ENCODE assay signal across 11 cellular contexts in the genomic region with DNA sequence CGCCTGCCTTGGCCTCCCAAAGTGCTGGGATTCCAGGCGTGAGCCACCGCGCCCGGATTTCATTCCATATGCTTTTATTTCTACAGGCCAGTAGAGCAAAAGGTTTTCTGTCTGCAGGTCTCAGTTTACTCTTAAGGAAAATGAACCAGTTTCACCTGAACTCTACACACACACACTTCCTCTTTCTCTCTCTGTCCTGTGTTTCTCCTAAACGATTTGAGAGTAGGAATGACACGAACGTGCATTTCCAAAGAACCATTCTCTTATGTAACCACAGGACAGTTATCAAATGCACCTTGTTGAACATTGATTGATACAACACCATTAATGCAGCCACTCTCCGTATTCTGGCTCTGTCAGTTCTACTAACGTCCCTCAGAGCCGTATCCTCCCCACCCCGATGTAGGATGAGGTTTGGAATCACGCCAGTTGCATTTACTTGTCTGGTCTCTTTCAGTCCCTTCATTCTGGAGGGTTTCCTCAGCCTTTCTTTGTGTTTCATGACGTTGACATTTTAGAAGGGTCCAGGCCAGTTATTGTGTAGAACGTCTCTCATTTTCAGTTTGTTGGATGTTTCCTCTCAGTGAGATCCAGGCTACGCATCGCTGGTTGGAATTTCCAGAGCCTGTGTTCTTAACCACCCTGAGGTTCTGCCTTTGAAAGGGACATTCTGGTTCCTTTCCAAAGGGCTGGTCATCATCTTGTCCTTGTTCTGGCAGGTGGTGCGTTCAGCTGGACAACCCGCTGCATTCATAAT. TPM values are rescaled to one million over a fixed set of nuclear protein-coding genes. Genes with fewer than 3 reads are reported as not detected.
A peak's percentile ranks its signal among the peaks of the same experiment; 100 is the strongest.
DNase-seq lines count a peak whose midpoint lies in the region; ATAC-seq, FAIRE-seq and TF ChIP-seq lines count a peak whose summit lies in the region.
"Had no signal": no experiment of that assay in that cellular context is flagged by ENCODE, and none has a peak within 500 bp of the region (broad histone marks: within the 10 kb centered on the region; RNA-seq: fewer than 3 reads in every experiment).

No MANE protein-coding gene starts in this region.

- FAIRE-seq in K562 (lab: Jason Lieb, UNC), result no peak

- WGBS in K562 (ENCODE audit: insufficient coverage, low coverage, missing lambda C conversion rate), result 56% methylated on average over 19 of the region's 19 CpGs

- DNase-seq in K562 (ENCODE audit: extremely low read depth in 1 of 4, low spot score in 3 of 4) (peak in 1 of 4 experiments; percentile 21), EL (no peak), NCI-H526 (lab: John Stamatoyannopoulos, UW) (no peak)
- DNase-seq: activated naive CD4-positive, alpha-beta T cell treated with anti-CD3 and anti-CD28 coated beads, Interleukin-2, amount 50 U/mL, for 16 hours; Karpas-422 had no signal

- H4K20me1 ChIP-seq in K562 (replicated peaks; ENCODE audit: control insufficient read depth, insufficient read depth, low read length), result peaks cover 6% of the 10 kb centered on the region; the same call in 1 of the 2 replicates

- no peak for TF ChIP-seq EP300 in Ishikawa (IDR thresholded peaks at IDR 0.05; ENCODE audit: borderline replicate concordance)
- no peak for TF ChIP-seq EP300 in K562 (IDR thresholded peaks at IDR 0.05; ENCODE audit: low read length)

- no peaks in the 10 kb centered on the region for H3K27me3 ChIP-seq in K562 (ENCODE audit: control insufficient read depth in 2 of 2, insufficient read depth in 2 of 2, low read length in 2 of 2)
- H3K27me3 ChIP-seq in muscle layer of colon (ENCODE audit: control insufficient read depth in 1 of 2, insufficient read depth in 2 of 2, low read length in 2 of 2), result no peaks in the 10 kb centered on the region

- H3K4me2 ChIP-seq in K562 (ENCODE audit: insufficient read depth, low read length), result no peak overlapping the region; the same call in 1 of the 2 replicates

- H3K9me3 ChIP-seq in K562 (replicated peaks; ENCODE audit: control insufficient read depth, insufficient read depth, low read depth, low read length) (no peaks in the 10 kb centered on the region; the same call in 1 of the 2 replicates), muscle layer of colon (ENCODE audit: low read length) (no peaks in the 10 kb centered on the region)

- H2AFZ ChIP-seq in K562 (ENCODE audit: low read depth, low read length), result no peak overlapping the region

- TF ChIP-seq RAD21 in Ishikawa (IDR thresholded peaks at IDR 0.05; ENCODE audit: low read depth), result no peak
- TF ChIP-seq RAD21 in K562 (CRISPR knock-in tag; conservative IDR thresholded peaks at IDR 0.05 in 1 of 2, IDR thresholded peaks at IDR 0.05 in 1 of 2), result no peak

- in situ Hi-C loops in K562 (cut with MboI), result no loop called here

- H3K27ac ChIP-seq in C4-2B, result peak overlapping the region; percentile 97
- no peak overlapping the region for H3K27ac ChIP-seq in K562 (ENCODE audit: extremely low read depth, low read depth, low read length)
- H3K27ac ChIP-seq in muscle layer of colon (ENCODE audit: low read depth, low read length), result peak overlapping the region; percentile 59

- no peak overlapping the region for H3K4me3 ChIP-seq in K562
- H3K4me3 ChIP-seq in muscle layer of colon (ENCODE audit: low read depth in 1 of 2, low read length in 2 of 2), result peak overlapping the region in 1 of 2 donors; percentile 14

- no peak overlapping the region for H3K9ac ChIP-seq in K562 (ENCODE audit: insufficient read depth in 1 of 2, low read depth in 2 of 2, low read length in 2 of 2)
- no peak overlapping the region for H3K9ac ChIP-seq in muscle layer of colon (ENCODE audit: low read length)

- ATAC-seq in K562, result no peak
- no peak for ATAC-seq in GM21390 (IDR thresholded peaks at IDR 0.05; ENCODE audit: unreplicated experiment)
- no peak for ATAC-seq in GM21737 (IDR thresholded peaks at IDR 0.05; ENCODE audit: unreplicated experiment)
- ATAC-seq: sciatic nerve had no signal

- intact Hi-C loops in K562 (cut with micrococcal nuclease), result no loop called here

- peaks cover 25% of the 10 kb centered on the region for H3K79me2 ChIP-seq in K562 (ENCODE audit: control insufficient read depth, insufficient read depth, low read length)

- peaks cover 9% of the 10 kb centered on the region; the same call in 2 of the 3 replicates for H3K36me3 ChIP-seq in K562 (ENCODE audit: control insufficient read depth, insufficient read depth, low read length)
- H3K36me3 ChIP-seq in muscle layer of colon (ENCODE audit: insufficient read depth, low read length), result no peaks in the 10 kb centered on the region

- no TSS peak for BruUV-seq in K562 (replicated peaks; lab: Mats Ljungman, UMichigan)

- CTCF ChIA-PET in K562 (lab: Yijun Ruan, JAX; ENCODE audit: low intra/inter-chr PET ratio), result no interaction called here

- peaks cover 12 to 21% of the 10 kb centered on the region in 2 experiments; a peak in 4 of 5 replicates for H3K4me1 ChIP-seq in K562 (replicated peaks in 1 of 2; ENCODE audit: control insufficient read depth in 2 of 2, insufficient read depth in 2 of 2, low read length in 2 of 2)
- peaks cover 40% of the 10 kb centered on the region for H3K4me1 ChIP-seq in muscle layer of colon (ENCODE audit: insufficient read depth, low read length)

- no peaks in the 10 kb centered on the region for H3K9me1 ChIP-seq in K562 (ENCODE audit: control insufficient read depth, insufficient read depth, low read length)

- TF ChIP-seq CTCF in C4-2B (conservative IDR thresholded peaks at IDR 0.05) (no peak), K562 (IDR thresholded peaks at IDR 0.05 in 2 of 3, conservative IDR thresholded peaks at IDR 0.05 in 1 of 3; ENCODE audit: insufficient read depth in 2 of 3, low read depth in 1 of 3, low read length in 3 of 3) (no peak)

- POLR2A ChIA-PET in K562 (lab: Yijun Ruan, JAX), result interaction anchor here (0.7 to 1.7 kb wide), 4 partner anchors 10 to 72 kb away, joined by 3 to 4 read pairs (median 4); no protein-coding TSS in a partner anchor

- no peak for TF ChIP-seq POLR2A in K562 (conservative IDR thresholded peaks at IDR 0.05)

TF ChIP-seq in Ishikawa, 13 proteins besides CTCF, POLR2A, EP300 and RAD21:
- peak; percentile 43 for TF ChIP-seq TEAD4 (IDR thresholded peaks at IDR 0.05)
- TF ChIP-seq FOXM1 (IDR thresholded peaks at IDR 0.05; ENCODE audit: borderline replicate concordance, low read depth), result no peak
- no peak for TF ChIP-seq EGR1 (IDR thresholded peaks at IDR 0.05)
TF ChIP-seq in Ishikawa: peak in this region for 1.

TF ChIP-seq in K562, 482 proteins besides CTCF, POLR2A, EP300 and RAD21:
- peak; percentile 90 for TF ChIP-seq SPI1 (IDR thresholded peaks at IDR 0.05; ENCODE audit: borderline replicate concordance, low read depth, low read length)
- no peak for TF ChIP-seq SETDB1 (IDR thresholded peaks at IDR 0.05; ENCODE audit: low read length)
- no peak for TF ChIP-seq DNMT1 (IDR thresholded peaks at IDR 0.05)
- no peak for TF ChIP-seq ZNF239 (CRISPR knock-in tag; IDR thresholded peaks at IDR 0.05)

RNA-seq across cellular contexts. Expression of a gene that starts 36.0 kb away (rescaled TPM):
- 9.5 and 15.2 TPM in 2 replicates for total RNA-seq in K562 (2011; cell fraction: chromatin; rRNA removed; ENCODE audit: low replicate concordance)
- total RNA-seq in K562 (2011; cell fraction: nucleolus; rRNA removed), result 8.5 and 9.6 TPM in 2 replicates
- total RNA-seq in K562 (2011; cell fraction: nucleoplasm; rRNA removed), result 8.5 and 11.8 TPM in 2 replicates
- 1.0 and 1.2 TPM in 2 replicates for total RNA-seq in K562 (2014; rRNA removed)
- total RNA-seq in K562 (2014; rRNA removed; fragmentation: Illumina TruSeq; extraction: Trizol), result 0.87 and 1.6 TPM in 2 replicates
- total RNA-seq in K562 (2015; rRNA removed; fragmentation: Illumina TruSeq; extraction: Trizol), result 1.4 and 1.5 TPM in 2 replicates
- 8.8 and 9.0 TPM in 2 replicates for total RNA-seq in K562 (2021)
- polyA plus RNA-seq in K562 (2011; rRNA removed), result 0.26 and 0.51 TPM in 2 replicates
- polyA plus RNA-seq in K562 (2011; cell fraction: cytosol; rRNA removed), result 0.29 and 0.31 TPM in 2 replicates
- polyA plus RNA-seq in K562 (2011; cell fraction: nucleus; rRNA removed), result 2.0 and 2.6 TPM in 2 replicates
- 5.1 and 5.2 TPM in 2 replicates for polyA plus RNA-seq in K562 (2012)
- polyA plus RNA-seq in K562 (2014; fragmentation: Illumina TruSeq; extraction: Trizol), result 7.4 and 7.6 TPM in 2 replicates
- polyA plus RNA-seq in K562 (2014; fragmentation: Nextera tagmentation; extraction: Ambion mirVana), result under 1 TPM; 0.01 to 0.07 TPM
- polyA plus RNA-seq in K562 (2014; rRNA removed), result 1.7 and 2.7 TPM in 2 replicates
- 0.90 and 1.2 TPM in 2 replicates for polyA minus RNA-seq in K562 (2011; rRNA and poly(A)+ RNA removed)
- 1.2 and 1.3 TPM in 2 replicates for polyA minus RNA-seq in K562 (2011; cell fraction: cytosol; rRNA and poly(A)+ RNA removed)
- polyA minus RNA-seq in K562 (2011; cell fraction: nucleus; rRNA and poly(A)+ RNA removed), result 3.1 and 4.8 TPM in 2 replicates
